ENCODE assay signal across 16 cellular contexts in the genomic region with DNA sequence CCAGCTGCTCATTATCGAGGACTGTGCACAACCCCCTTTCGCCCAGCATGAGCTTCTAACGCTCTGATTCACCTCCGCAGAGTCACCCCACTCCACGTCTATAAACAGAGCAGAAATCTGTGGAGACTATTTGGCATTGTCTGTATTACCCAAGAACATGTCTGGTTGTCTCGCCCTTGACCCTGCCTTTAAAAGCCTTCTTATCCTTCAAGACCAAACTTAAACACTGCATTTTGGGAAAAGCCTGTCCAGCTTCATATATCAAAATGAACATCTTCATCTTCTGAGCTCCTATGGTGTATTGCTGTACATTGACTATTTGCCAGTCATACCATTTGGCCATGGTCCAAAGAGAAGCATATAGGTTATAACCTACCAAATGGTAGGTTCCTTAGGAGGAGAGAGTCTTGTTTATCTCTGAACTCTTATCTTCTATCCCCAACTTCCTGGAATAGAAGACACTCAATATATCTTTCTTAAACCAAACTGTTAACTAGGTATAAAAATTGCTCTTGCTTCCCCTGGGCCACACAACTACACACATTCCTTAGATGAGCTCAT.
DNase-seq lines count a peak whose midpoint lies in the region; ATAC-seq and TF ChIP-seq lines count a peak whose summit lies in the region.
"Had no signal": no experiment of that assay in that cellular context is flagged by ENCODE, and none has a peak within 500 bp of the region (broad histone marks: within the 10 kb centered on the region; RNA-seq: fewer than 3 reads in every experiment).

No MANE protein-coding gene starts in this region.

- TF ChIP-seq CTCF in AG04449 (IDR thresholded peaks at IDR 0.05; ENCODE audit: insufficient read depth, low read length, missing control alignments) (no peak), cardiac fibroblast (IDR thresholded peaks at IDR 0.05; ENCODE audit: low read depth, low read length) (no peak), mesothelial cell of epicardium (IDR thresholded peaks at IDR 0.05; ENCODE audit: unreplicated experiment) (no peak), upper lobe of left lung (IDR thresholded peaks at IDR 0.05) (no peak)

- CTCF ChIA-PET in AG04449 (lab: Yijun Ruan, JAX) = no interaction called here
- CTCF ChIA-PET in CD8-positive, alpha-beta memory T cell (lab: Charles Lee) = no interaction called here

- H3K27me3 Mint-ChIP-seq in mesothelial cell of epicardium (ENCODE audit: low read depth) = no peaks in the 10 kb centered on the region
- peaks cover 4 to 23% of the 10 kb centered on the region in 2 donors for H3K27me3 Mint-ChIP-seq in CD8-positive, alpha-beta memory T cell

- H3K36me3 Mint-ChIP-seq in mesothelial cell of epicardium = no peaks in the 10 kb centered on the region
- no peaks in the 10 kb centered on the region for H3K36me3 Mint-ChIP-seq in CD8-positive, alpha-beta memory T cell
- H3K36me3 Mint-ChIP-seq: activated naive CD8-positive, alpha-beta T cell treated with anti-CD3 and anti-CD28 coated beads, Interleukin-2, amount 10 ng/mL, durations not matched to agents 7 days and 5 days had no signal

- peak overlapping the region; percentile 27 for H3K27ac Mint-ChIP-seq in mesothelial cell of epicardium
- no peak overlapping the region for H3K27ac Mint-ChIP-seq in CD8-positive, alpha-beta memory T cell
- H3K27ac Mint-ChIP-seq: activated naive CD8-positive, alpha-beta T cell treated with anti-CD3 and anti-CD28 coated beads, Interleukin-2, amount 10 ng/mL, durations not matched to agents 7 days and 5 days had no signal

- no peak overlapping the region for H3K27ac ChIP-seq in upper lobe of left lung
- H3K27ac ChIP-seq in CD8-positive, alpha-beta memory T cell (ENCODE audit: low read depth, low read length) = no peak overlapping the region

- TF ChIP-seq POLR2A in upper lobe of left lung (IDR thresholded peaks at IDR 0.05) = no peak

- ATAC-seq in upper lobe of left lung (ENCODE audit: low FRiP score in 2 of 2) = no peak
- ATAC-seq: left lobe of liver had no signal

- WGBS in upper lobe of left lung, 2 donors = 73 to 78% methylated on average over 6 of the region's 6 CpGs

- H3K36me3 ChIP-seq in upper lobe of left lung = no peaks in the 10 kb centered on the region
- no peaks in the 10 kb centered on the region for H3K36me3 ChIP-seq in CD8-positive, alpha-beta memory T cell (ENCODE audit: insufficient read depth, low read length)
- H3K36me3 ChIP-seq: thoracic aorta had no signal

- no peaks in the 10 kb centered on the region for H3K9me3 ChIP-seq in upper lobe of left lung
- no peaks in the 10 kb centered on the region for H3K9me3 ChIP-seq in CD8-positive, alpha-beta memory T cell (ENCODE audit: low read length)
- H3K9me3 ChIP-seq: thoracic aorta had no signal

- H3K4me3 ChIP-seq in AG04449 (ENCODE audit: low read depth, low read length) = no peak overlapping the region
- H3K4me3 ChIP-seq in cardiac fibroblast (replicated peaks in 1 of 2; ENCODE audit: low read depth in 2 of 2, low read length in 2 of 2) = no peak overlapping the region
- no peak overlapping the region for H3K4me3 ChIP-seq in upper lobe of left lung
- H3K4me3 ChIP-seq in CD8-positive, alpha-beta memory T cell (ENCODE audit: low read length) = no peak overlapping the region
- H3K4me3 ChIP-seq: coronary artery, thoracic aorta had no signal

- peaks cover 43% of the 10 kb centered on the region for H3K4me1 Mint-ChIP-seq in mesothelial cell of epicardium
- no peaks in the 10 kb centered on the region for H3K4me1 Mint-ChIP-seq in CD8-positive, alpha-beta memory T cell
- H3K4me1 Mint-ChIP-seq: activated naive CD8-positive, alpha-beta T cell treated with anti-CD3 and anti-CD28 coated beads, Interleukin-2, amount 10 ng/mL, durations not matched to agents 7 days and 5 days had no signal

- H3K4me3 Mint-ChIP-seq in mesothelial cell of epicardium = no peak overlapping the region
- H3K4me3 Mint-ChIP-seq in CD8-positive, alpha-beta memory T cell = no peak overlapping the region
- H3K4me3 Mint-ChIP-seq: activated naive CD8-positive, alpha-beta T cell treated with anti-CD3 and anti-CD28 coated beads, Interleukin-2, amount 10 ng/mL, durations not matched to agents 7 days and 5 days had no signal

- peaks cover 3 to 5% (median 4%) of the 10 kb centered on the region in 4 donors for H3K4me1 ChIP-seq in upper lobe of left lung
- H3K4me1 ChIP-seq in CD8-positive, alpha-beta memory T cell (ENCODE audit: insufficient read depth, low read length) = no peaks in the 10 kb centered on the region

- TF ChIP-seq EP300 in upper lobe of left lung (IDR thresholded peaks at IDR 0.05) = no peak

- H3K9me3 Mint-ChIP-seq in mesothelial cell of epicardium = peaks cover 3% of the 10 kb centered on the region
- H3K9me3 Mint-ChIP-seq in CD8-positive, alpha-beta memory T cell = no peaks in the 10 kb centered on the region
- H3K9me3 Mint-ChIP-seq: activated naive CD8-positive, alpha-beta T cell treated with anti-CD3 and anti-CD28 coated beads, Interleukin-2, amount 10 ng/mL, durations not matched to agents 7 days and 5 days had no signal

- peak; percentile 72 for DNase-seq in AG04449 (ENCODE audit: low read depth, low spot score)
- peak; percentile 95 for DNase-seq in LHCN-M2 (ENCODE audit: low read depth)
- peak; percentile 65 to 93 for DNase-seq in cardiac fibroblast (ENCODE audit: low read depth in 2 of 2)
- no peak for DNase-seq in mesothelial cell of epicardium (ENCODE audit: low spot score in 2 of 2, unreplicated experiment in 2 of 2)
- DNase-seq in upper lobe of left lung = no peak
- DNase-seq in activated gamma-delta T cell treated with Interleukin-2 at 50 U/mL for 16 hours = no peak
- DNase-seq in CD1c-positive myeloid dendritic cell (ENCODE audit: extremely low spot score) = no peak
- DNase-seq in CD8-positive, alpha-beta memory T cell = no peak
- DNase-seq: ACHN; activated naive CD8-positive, alpha-beta T cell treated with anti-CD3 and anti-CD28 coated beads, Interleukin-2, amount 10 ng/mL, durations not matched to agents 7 days and 5 days; NCI-H2029 treated with DMSO at 0.1 percent for 48 hours; stimulated activated CD4-positive, alpha-beta T cell treated with anti-CD3 and anti-CD28 coated beads, Interleukin-2, amount 100 ng/mL, for 24 hours; T-helper 1 cell had no signal

- POLR2A ChIA-PET in AG04449 (lab: Yijun Ruan, JAX) = interaction anchor here (1.1 kb wide), 1 partner anchor 11 kb away, joined by 3 read pairs; no protein-coding TSS in a partner anchor
- POLR2A ChIA-PET in CD8-positive, alpha-beta memory T cell (lab: Charles Lee) = no interaction called here

- H3K27me3 ChIP-seq in upper lobe of left lung = no peaks in the 10 kb centered on the region
- H3K27me3 ChIP-seq in CD8-positive, alpha-beta memory T cell (ENCODE audit: insufficient read depth, low read length, poor library complexity, severe bottlenecking) = no peaks in the 10 kb centered on the region

Comparison
In these comparisons a context has a peak if more than half of its experiments do, and no peak if none do; other contexts are left out.
1. DNase-seq: peak in AG04449 (single experiment), LHCN-M2 (single experiment) and cardiac fibroblast (2 of 2); none in mesothelial cell of epicardium (0 of 2), upper lobe of left lung (0 of 2), activated gamma-delta T cell treated with Interleukin-2 at 50 U/mL for 16 hours (single experiment), CD1c-positive myeloid dendritic cell (single experiment) and CD8-positive, alpha-beta memory T cell (0 of 5).